ENCODE assay signal across 1 cellular context in the genomic region with DNA sequence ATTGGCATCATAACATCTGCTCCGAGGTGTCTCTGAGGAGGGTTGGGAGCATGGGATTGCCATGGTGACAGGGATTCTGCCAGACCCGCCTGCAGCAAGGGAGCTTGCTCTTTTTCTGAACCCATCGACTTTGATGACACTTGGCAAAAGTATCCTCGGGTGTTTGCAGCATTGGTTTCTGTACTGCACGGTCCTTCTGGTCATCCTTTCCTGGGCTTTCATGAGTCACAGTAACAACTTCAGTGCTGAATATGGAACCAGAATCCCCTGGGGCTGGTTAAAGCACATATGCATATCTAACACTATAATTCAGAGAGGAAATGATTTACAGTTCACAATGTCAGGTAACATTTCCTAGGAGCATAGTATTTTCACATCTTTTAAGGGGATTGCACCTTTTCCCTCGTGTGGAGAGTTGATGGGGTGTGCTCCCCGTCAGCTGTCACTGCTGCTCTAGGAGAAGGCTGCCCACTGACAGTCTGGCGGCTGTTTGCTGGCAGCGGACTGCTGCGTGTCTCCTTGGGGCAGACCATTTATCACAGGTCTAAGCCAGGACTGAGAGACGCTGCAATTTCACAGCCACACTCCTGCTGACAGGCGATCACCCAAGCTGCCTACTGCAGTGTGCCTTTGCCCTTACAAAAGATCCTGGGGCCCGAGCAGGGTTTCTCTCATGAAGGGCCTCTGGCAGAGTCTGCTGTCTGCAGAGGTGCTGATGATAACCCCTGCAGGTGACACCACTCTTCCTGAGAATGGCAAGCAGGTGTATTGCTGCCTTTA.
TF ChIP-seq lines count a peak whose summit lies in the region.

No MANE protein-coding gene starts in this region.

TF ChIP-seq in GM23338, 12 proteins besides CTCF, POLR2A, EP300 and RAD21 (continued from another document):
- TF ChIP-seq, protein P1, sequence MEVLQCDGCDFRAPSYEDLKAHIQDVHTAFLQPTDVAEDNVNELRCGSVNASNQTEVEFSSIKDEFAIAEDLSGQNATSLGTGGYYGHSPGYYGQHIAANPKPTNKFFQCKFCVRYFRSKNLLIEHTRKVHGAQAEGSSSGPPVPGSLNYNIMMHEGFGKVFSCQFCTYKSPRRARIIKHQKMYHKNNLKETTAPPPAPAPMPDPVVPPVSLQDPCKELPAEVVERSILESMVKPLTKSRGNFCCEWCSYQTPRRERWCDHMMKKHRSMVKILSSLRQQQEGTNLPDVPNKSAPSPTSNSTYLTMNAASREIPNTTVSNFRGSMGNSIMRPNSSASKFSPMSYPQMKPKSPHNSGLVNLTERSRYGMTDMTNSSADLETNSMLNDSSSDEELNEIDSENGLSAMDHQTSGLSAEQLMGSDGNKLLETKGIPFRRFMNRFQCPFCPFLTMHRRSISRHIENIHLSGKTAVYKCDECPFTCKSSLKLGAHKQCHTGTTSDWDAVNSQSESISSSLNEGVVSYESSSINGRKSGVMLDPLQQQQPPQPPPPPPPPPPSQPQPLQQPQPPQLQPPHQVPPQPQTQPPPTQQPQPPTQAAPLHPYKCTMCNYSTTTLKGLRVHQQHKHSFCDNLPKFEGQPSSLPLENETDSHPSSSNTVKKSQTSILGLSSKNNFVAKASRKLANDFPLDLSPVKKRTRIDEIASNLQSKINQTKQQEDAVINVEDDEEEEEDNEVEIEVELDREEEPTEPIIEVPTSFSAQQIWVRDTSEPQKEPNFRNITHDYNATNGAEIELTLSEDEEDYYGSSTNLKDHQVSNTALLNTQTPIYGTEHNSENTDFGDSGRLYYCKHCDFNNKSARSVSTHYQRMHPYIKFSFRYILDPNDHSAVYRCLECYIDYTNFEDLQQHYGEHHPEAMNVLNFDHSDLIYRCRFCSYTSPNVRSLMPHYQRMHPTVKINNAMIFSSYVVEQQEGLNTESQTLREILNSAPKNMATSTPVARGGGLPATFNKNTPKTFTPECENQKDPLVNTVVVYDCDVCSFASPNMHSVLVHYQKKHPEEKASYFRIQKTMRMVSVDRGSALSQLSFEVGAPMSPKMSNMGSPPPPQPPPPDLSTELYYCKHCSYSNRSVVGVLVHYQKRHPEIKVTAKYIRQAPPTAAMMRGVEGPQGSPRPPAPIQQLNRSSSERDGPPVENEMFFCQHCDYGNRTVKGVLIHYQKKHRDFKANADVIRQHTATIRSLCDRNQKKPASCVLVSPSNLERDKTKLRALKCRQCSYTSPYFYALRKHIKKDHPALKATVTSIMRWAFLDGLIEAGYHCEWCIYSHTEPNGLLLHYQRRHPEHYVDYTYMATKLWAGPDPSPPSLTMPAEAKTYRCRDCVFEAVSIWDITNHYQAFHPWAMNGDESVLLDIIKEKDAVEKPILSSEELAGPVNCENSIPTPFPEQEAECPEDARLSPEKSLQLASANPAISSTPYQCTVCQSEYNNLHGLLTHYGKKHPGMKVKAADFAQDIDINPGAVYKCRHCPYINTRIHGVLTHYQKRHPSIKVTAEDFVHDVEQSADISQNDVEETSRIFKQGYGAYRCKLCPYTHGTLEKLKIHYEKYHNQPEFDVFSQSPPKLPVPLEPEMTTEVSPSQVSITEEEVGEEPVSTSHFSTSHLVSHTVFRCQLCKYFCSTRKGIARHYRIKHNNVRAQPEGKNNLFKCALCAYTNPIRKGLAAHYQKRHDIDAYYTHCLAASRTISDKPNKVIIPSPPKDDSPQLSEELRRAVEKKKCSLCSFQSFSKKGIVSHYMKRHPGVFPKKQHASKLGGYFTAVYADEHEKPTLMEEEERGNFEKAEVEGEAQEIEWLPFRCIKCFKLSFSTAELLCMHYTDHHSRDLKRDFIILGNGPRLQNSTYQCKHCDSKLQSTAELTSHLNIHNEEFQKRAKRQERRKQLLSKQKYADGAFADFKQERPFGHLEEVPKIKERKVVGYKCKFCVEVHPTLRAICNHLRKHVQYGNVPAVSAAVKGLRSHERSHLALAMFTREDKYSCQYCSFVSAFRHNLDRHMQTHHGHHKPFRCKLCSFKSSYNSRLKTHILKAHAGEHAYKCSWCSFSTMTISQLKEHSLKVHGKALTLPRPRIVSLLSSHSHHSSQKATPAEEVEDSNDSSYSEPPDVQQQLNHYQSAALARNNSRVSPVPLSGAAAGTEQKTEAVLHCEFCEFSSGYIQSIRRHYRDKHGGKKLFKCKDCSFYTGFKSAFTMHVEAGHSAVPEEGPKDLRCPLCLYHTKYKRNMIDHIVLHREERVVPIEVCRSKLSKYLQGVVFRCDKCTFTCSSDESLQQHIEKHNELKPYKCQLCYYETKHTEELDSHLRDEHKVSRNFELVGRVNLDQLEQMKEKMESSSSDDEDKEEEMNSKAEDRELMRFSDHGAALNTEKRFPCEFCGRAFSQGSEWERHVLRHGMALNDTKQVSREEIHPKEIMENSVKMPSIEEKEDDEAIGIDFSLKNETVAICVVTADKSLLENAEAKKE (CRISPR knock-in tag; IDR thresholded peaks at IDR 0.05), result no peak
- TF ChIP-seq EZH2phosphoT487 (IDR thresholded peaks at IDR 0.05; ENCODE audit: unreplicated experiment), result no peak
- TF ChIP-seq NANOG (IDR thresholded peaks at IDR 0.05; ENCODE audit: borderline replicate concordance), result no peak
- TF ChIP-seq, protein P2, sequence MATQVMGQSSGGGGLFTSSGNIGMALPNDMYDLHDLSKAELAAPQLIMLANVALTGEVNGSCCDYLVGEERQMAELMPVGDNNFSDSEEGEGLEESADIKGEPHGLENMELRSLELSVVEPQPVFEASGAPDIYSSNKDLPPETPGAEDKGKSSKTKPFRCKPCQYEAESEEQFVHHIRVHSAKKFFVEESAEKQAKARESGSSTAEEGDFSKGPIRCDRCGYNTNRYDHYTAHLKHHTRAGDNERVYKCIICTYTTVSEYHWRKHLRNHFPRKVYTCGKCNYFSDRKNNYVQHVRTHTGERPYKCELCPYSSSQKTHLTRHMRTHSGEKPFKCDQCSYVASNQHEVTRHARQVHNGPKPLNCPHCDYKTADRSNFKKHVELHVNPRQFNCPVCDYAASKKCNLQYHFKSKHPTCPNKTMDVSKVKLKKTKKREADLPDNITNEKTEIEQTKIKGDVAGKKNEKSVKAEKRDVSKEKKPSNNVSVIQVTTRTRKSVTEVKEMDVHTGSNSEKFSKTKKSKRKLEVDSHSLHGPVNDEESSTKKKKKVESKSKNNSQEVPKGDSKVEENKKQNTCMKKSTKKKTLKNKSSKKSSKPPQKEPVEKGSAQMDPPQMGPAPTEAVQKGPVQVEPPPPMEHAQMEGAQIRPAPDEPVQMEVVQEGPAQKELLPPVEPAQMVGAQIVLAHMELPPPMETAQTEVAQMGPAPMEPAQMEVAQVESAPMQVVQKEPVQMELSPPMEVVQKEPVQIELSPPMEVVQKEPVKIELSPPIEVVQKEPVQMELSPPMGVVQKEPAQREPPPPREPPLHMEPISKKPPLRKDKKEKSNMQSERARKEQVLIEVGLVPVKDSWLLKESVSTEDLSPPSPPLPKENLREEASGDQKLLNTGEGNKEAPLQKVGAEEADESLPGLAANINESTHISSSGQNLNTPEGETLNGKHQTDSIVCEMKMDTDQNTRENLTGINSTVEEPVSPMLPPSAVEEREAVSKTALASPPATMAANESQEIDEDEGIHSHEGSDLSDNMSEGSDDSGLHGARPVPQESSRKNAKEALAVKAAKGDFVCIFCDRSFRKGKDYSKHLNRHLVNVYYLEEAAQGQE (IDR thresholded peaks at IDR 0.05; ENCODE audit: unreplicated experiment), result no peak
- no peak for TF ChIP-seq POLR2AphosphoS5 (IDR thresholded peaks at IDR 0.05; ENCODE audit: low read depth)
- TF ChIP-seq, protein P3, sequence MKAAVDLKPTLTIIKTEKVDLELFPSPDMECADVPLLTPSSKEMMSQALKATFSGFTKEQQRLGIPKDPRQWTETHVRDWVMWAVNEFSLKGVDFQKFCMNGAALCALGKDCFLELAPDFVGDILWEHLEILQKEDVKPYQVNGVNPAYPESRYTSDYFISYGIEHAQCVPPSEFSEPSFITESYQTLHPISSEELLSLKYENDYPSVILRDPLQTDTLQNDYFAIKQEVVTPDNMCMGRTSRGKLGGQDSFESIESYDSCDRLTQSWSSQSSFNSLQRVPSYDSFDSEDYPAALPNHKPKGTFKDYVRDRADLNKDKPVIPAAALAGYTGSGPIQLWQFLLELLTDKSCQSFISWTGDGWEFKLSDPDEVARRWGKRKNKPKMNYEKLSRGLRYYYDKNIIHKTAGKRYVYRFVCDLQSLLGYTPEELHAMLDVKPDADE (IDR thresholded peaks at IDR 0.05), result no peak
- no peak for TF ChIP-seq ZNF114 (CRISPR knock-in tag; IDR thresholded peaks at IDR 0.05)
